Comparison of ENCODE assay signal across 25 cellular contexts in the genomic region with DNA sequence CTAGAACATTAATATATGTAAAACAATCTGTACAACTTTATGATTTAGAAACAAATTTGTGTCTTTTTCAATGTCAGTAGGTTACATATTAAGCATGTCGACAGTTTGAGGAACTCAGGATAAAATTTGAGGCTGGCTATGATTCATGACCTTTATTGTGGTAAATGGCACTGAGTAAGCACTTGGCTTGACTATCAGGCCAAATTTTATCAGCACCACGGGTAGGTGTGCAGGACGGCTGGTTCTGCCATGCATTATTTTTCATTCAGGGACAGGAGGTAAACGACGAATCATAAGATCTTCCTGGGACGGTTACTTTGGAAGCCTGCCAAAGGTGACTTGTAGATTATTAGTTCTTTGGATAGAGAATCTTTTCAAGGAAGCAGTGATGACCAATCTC. TPM values are rescaled to one million over a fixed set of nuclear protein-coding genes. Genes with fewer than 3 reads are reported as not detected.
DNase-seq lines count a peak whose midpoint lies in the region; ATAC-seq, FAIRE-seq and TF ChIP-seq lines count a peak whose summit lies in the region.
"Had no signal": no experiment of that assay in that cellular context is flagged by ENCODE, and none has a peak within 500 bp of the region (broad histone marks: within the 10 kb centered on the region; RNA-seq: fewer than 3 reads in every experiment).

No MANE protein-coding gene starts in this region.

- no peaks in the 10 kb centered on the region for H3K36me3 ChIP-seq in BLaER1 treated with 17β-estradiol and CSF1 and Interleukin-3, amounts not matched to agents 10 nM and 100 nM
- H3K36me3 ChIP-seq in HCT116 (ENCODE audit: control insufficient read depth in 1 of 2, insufficient read depth in 2 of 2, low read length in 2 of 2): no peaks in the 10 kb centered on the region
- H3K36me3 ChIP-seq in PC-9 (ENCODE audit: low read depth): no peaks in the 10 kb centered on the region
- H3K36me3 ChIP-seq in HepG2 (replicated peaks in 1 of 2; ENCODE audit: control insufficient read depth in 1 of 2, insufficient read depth in 2 of 2, low read length in 2 of 2): no peaks in the 10 kb centered on the region
- H3K36me3 ChIP-seq: esophagus squamous epithelium, tibial artery had no signal

- no peak for TF ChIP-seq EP300 in HepG2 (IDR thresholded peaks at IDR 0.05; ENCODE audit: low read depth in 2 of 2, low read length in 2 of 2)
- no peak for TF ChIP-seq EP300 in HepG2 (CRISPR knock-in tag; IDR thresholded peaks at IDR 0.05; ENCODE audit: borderline replicate concordance)

- no peak overlapping the region for H3K4me3 ChIP-seq in BLaER1 treated with 17β-estradiol and CSF1 and Interleukin-3, amounts not matched to agents 10 nM and 100 nM
- no peak overlapping the region for H3K4me3 ChIP-seq in HCT116 (replicated peaks in 1 of 2; ENCODE audit: low read depth in 1 of 2, low read length in 2 of 2)
- H3K4me3 ChIP-seq in PC-9: no peak overlapping the region
- H3K4me3 ChIP-seq in HepG2 (replicated peaks in 1 of 3; ENCODE audit: insufficient read depth in 1 of 3, low read depth in 2 of 3, low read length in 3 of 3): no peak overlapping the region
- H3K4me3 ChIP-seq: esophagus squamous epithelium, tibial artery had no signal

- H3K27ac ChIP-seq in BLaER1 treated with 17β-estradiol and CSF1 and Interleukin-3, amounts not matched to agents 10 nM and 100 nM: peak overlapping the region in 2 of 11 experiments; percentile 79 to 82; a peak in 3 of 22 replicates
- H3K27ac ChIP-seq in HCT116 (ENCODE audit: low read depth, low read length): no peak overlapping the region
- no peak overlapping the region for H3K27ac ChIP-seq in PC-9
- H3K27ac ChIP-seq in foreskin keratinocyte: no peak overlapping the region
- H3K27ac ChIP-seq in HepG2 (ENCODE audit: extremely low read length, insufficient read depth, low read length): no peak overlapping the region
- H3K27ac ChIP-seq: tibial artery had no signal

- peaks cover 24% of the 10 kb centered on the region; the same call in 1 of the 2 replicates for H3F3A ChIP-seq in PC-9 (ENCODE audit: insufficient read depth, low read depth)

- TF ChIP-seq POLR2A in HCT116 (IDR thresholded peaks at IDR 0.05; ENCODE audit: borderline replicate concordance, extremely low read depth, insufficient read depth, insufficient read length): no peak
- no peak for TF ChIP-seq POLR2A in HepG2 (IDR thresholded peaks at IDR 0.05; ENCODE audit: insufficient read depth in 1 of 2, low read depth in 2 of 2, low read length in 2 of 2)

- H3K4me1 ChIP-seq in BLaER1 treated with 17β-estradiol and CSF1 and Interleukin-3, amounts not matched to agents 10 nM and 100 nM: peaks cover 9 to 55% (median 48%) of the 10 kb centered on the region in 10 experiments; a peak in 19 of 20 replicates
- peaks cover 6 to 24% of the 10 kb centered on the region in 2 experiments for H3K4me1 ChIP-seq in HCT116 (ENCODE audit: control insufficient read depth in 1 of 2, insufficient read depth in 2 of 2, low read length in 2 of 2)
- H3K4me1 ChIP-seq in PC-9 (replicated peaks; ENCODE audit: insufficient read depth): peaks cover 25% of the 10 kb centered on the region
- H3K4me1 ChIP-seq in foreskin keratinocyte: no peaks in the 10 kb centered on the region
- H3K4me1 ChIP-seq in HepG2 (ENCODE audit: insufficient read depth, low read length): peaks cover 7% of the 10 kb centered on the region
- H3K4me1 ChIP-seq: tibial artery had no signal

- H3K9me3 ChIP-seq in BLaER1 treated with 17β-estradiol and CSF1 and Interleukin-3, amounts not matched to agents 10 nM and 100 nM (replicated peaks in 1 of 11): peaks cover 3 to 34% (median 21%) of the 10 kb centered on the region in 11 experiments; a peak in 19 of 22 replicates
- H3K9me3 ChIP-seq in HCT116 (ENCODE audit: control insufficient read depth in 1 of 2, insufficient read depth in 1 of 2, low read depth in 1 of 2, low read length in 2 of 2): no peaks in the 10 kb centered on the region
- no peaks in the 10 kb centered on the region for H3K9me3 ChIP-seq in PC-9 (ENCODE audit: insufficient read depth, low read depth)
- H3K9me3 ChIP-seq in HepG2 (ENCODE audit: low read length): no peaks in the 10 kb centered on the region

- BruUV-seq in HCT116 (replicated peaks; lab: Mats Ljungman, UMichigan): no TSS peak
- BruUV-seq in PC-9 (replicated peaks; lab: Mats Ljungman, UMichigan): no TSS peak
- no TSS peak for BruUV-seq in HepG2 (replicated peaks; lab: Mats Ljungman, UMichigan)

- TF ChIP-seq CTCF in HCT116 (IDR thresholded peaks at IDR 0.05 in 2 of 3, conservative IDR thresholded peaks at IDR 0.05 in 1 of 3; ENCODE audit: borderline replicate concordance in 1 of 3, insufficient read depth in 1 of 3, low read depth in 2 of 3, low read length in 2 of 3) (no peak), PC-9 (conservative IDR thresholded peaks at IDR 0.05) (no peak), foreskin keratinocyte (conservative IDR thresholded peaks at IDR 0.05) (no peak), HepG2 (CRISPR knock-in tag; IDR thresholded peaks at IDR 0.05) (no peak)

- peaks cover 4% of the 10 kb centered on the region for H3K36me3 Mint-ChIP-seq in T-cell
- H3K36me3 Mint-ChIP-seq: CD8-positive, alpha-beta T cell had no signal

- peaks cover 33 to 43% of the 10 kb centered on the region in 2 donors for H3K27me3 Mint-ChIP-seq in T-cell
- H3K27me3 Mint-ChIP-seq: progenitor cell of endocrine pancreas had no signal

- H2AFZ ChIP-seq in HCT116 (ENCODE audit: low read depth, low read length, poor library complexity, severe bottlenecking): peak overlapping the region; percentile 68
- H2AFZ ChIP-seq in PC-9: no peak overlapping the region
- no peak overlapping the region for H2AFZ ChIP-seq in HepG2 (ENCODE audit: low read length)

- no peak overlapping the region for H3K4me3 Mint-ChIP-seq in T-cell
- H3K4me3 Mint-ChIP-seq: CD8-positive, alpha-beta T cell; nephron progenitor cell had no signal

- CTCF ChIA-PET in HCT116 (lab: Charles Lee): no interaction called here
- CTCF ChIA-PET in PC-9 (lab: Charles Lee): no interaction called here
- CTCF ChIA-PET in T-cell (lab: Charles Lee): no interaction called here
- CTCF ChIA-PET in HepG2 (lab: Yijun Ruan, JAX; ENCODE audit: low intra/inter-chr PET ratio, low total read pairs): no interaction called here

- TF ChIP-seq RAD21 in HCT116 (IDR thresholded peaks at IDR 0.05; ENCODE audit: low read depth): no peak; the same call in 1 of the 2 replicates
- TF ChIP-seq RAD21 in HepG2 (CRISPR knock-in tag; IDR thresholded peaks at IDR 0.05): no peak

- intact Hi-C loops in HCT116 (cut with micrococcal nuclease): no loop called here
- intact Hi-C loops in PC-9 (cut with micrococcal nuclease; ENCODE audit: unreplicated experiment): no loop called here
- intact Hi-C loops in HepG2 (cut with micrococcal nuclease; ENCODE audit: unreplicated experiment): no loop called here

- no peaks in the 10 kb centered on the region for H3K79me2 ChIP-seq in HCT116 (ENCODE audit: insufficient read depth, low read length)
- H3K79me2 ChIP-seq in PC-9 (ENCODE audit: low read depth): no peaks in the 10 kb centered on the region
- no peaks in the 10 kb centered on the region for H3K79me2 ChIP-seq in HepG2 (ENCODE audit: insufficient read depth, low read length)

- DNase-seq in HCT116 (ENCODE audit: low read depth, low spot score) (peak; percentile 80), PC-9 (peak; percentile 21 to 94), foreskin keratinocyte (peak; percentile 8 to 18), T-cell (no peak), HepG2 (ENCODE audit: low spot score) (no peak), NCI-H82 treated with DMSO at 0.1 percent for 48 hours (lab: John Stamatoyannopoulos, UW; ENCODE audit: unreplicated experiment) (no peak), NCI-H1694 treated with DMSO at 0.1 percent for 48 hours (lab: John Stamatoyannopoulos, UW) (no peak)
- DNase-seq: cerebellar nuclear complex; effector CD4-positive, alpha-beta T cell; esophagus squamous epithelium; NCI-H187; NCI-H345; NCI-H82; nephron progenitor cell; stimulated activated naive CD4-positive, alpha-beta T cell treated with Interleukin-2 at 50 U/mL for 16 hours; T1000; tibial artery had no signal

- POLR2A ChIA-PET in HCT116 (lab: Charles Lee): no interaction called here
- POLR2A ChIA-PET in PC-9 (lab: Charles Lee; ENCODE audit: unreplicated experiment): no interaction called here
- POLR2A ChIA-PET in T-cell (lab: Charles Lee): no interaction called here
- POLR2A ChIA-PET in HepG2 (lab: Yijun Ruan, JAX): no interaction called here

- WGBS in HepG2 (ENCODE audit: low lambda C conversion rate): 6% methylated on average over 6 of the region's 6 CpGs

- in situ Hi-C loops in HepG2 (cut with HindIII; ENCODE audit: extremely low pct_ligation_motif_present, low pct_unique_long_range_greater_than_20kb): no loop called here

- H3K9ac ChIP-seq in BLaER1 treated with 17β-estradiol and CSF1 and Interleukin-3, amounts not matched to agents 10 nM and 100 nM: no peak overlapping the region
- H3K9ac ChIP-seq in HCT116 (ENCODE audit: low read length) (no peak overlapping the region), HepG2 (ENCODE audit: insufficient read depth, low read depth, low read length) (no peak overlapping the region)

- H3K27ac Mint-ChIP-seq in T-cell: no peak overlapping the region
- H3K27ac Mint-ChIP-seq: activated naive CD4-positive, alpha-beta T cell treated with anti-CD3 and anti-CD28 coated beads, Interleukin-2, amount 50 U/mL, for 72 hours; CD8-positive, alpha-beta T cell; nephron progenitor cell; progenitor cell of endocrine pancreas had no signal

- no peaks in the 10 kb centered on the region for H4K20me1 ChIP-seq in BLaER1 treated with 17β-estradiol and CSF1 and Interleukin-3, amounts not matched to agents 10 nM and 100 nM
- no peaks in the 10 kb centered on the region for H4K20me1 ChIP-seq in HCT116 (ENCODE audit: insufficient read depth)
- H4K20me1 ChIP-seq in PC-9 (ENCODE audit: insufficient read depth): no peaks in the 10 kb centered on the region
- no peaks in the 10 kb centered on the region for H4K20me1 ChIP-seq in HepG2 (ENCODE audit: insufficient read depth, low read length)

- RAD21 ChIA-PET in HCT116 (lab: Charles Lee; ENCODE audit: low non-redundant PET in 1 of 2, low total read pairs in 2 of 2, uncharacterized antibody in 2 of 2, unreplicated experiment in 2 of 2): no interaction called here

- H3K9me2 ChIP-seq in HCT116 (ENCODE audit: insufficient read depth) (no peaks in the 10 kb centered on the region), PC-9 (ENCODE audit: insufficient read depth) (no peaks in the 10 kb centered on the region)

- peaks cover 0 to 11% (median 4%) of the 10 kb centered on the region in 3 donors for H3K9me3 Mint-ChIP-seq in T-cell

- FAIRE-seq in HepG2 (lab: Jason Lieb, UNC): no peak
- FAIRE-seq: astrocyte had no signal

- H3K27me3 ChIP-seq in BLaER1 treated with 17β-estradiol and CSF1 and Interleukin-3, amounts not matched to agents 10 nM and 100 nM: no peaks in the 10 kb centered on the region
- no peaks in the 10 kb centered on the region for H3K27me3 ChIP-seq in HCT116 (ENCODE audit: insufficient read depth, low read length)
- no peaks in the 10 kb centered on the region for H3K27me3 ChIP-seq in PC-9 (ENCODE audit: insufficient read depth, low read depth)
- H3K27me3 ChIP-seq in foreskin keratinocyte: no peaks in the 10 kb centered on the region
- no peaks in the 10 kb centered on the region; a peak in 1 of 5 replicates for H3K27me3 ChIP-seq in HepG2 (ENCODE audit: control insufficient read depth in 1 of 2, insufficient read depth in 2 of 2, low read length in 2 of 2)

- H3K4me1 Mint-ChIP-seq in T-cell: no peaks in the 10 kb centered on the region
- H3K4me1 Mint-ChIP-seq: nephron progenitor cell had no signal

- ATAC-seq in HCT116 (peak; percentile 85), foreskin keratinocyte (no peak), T-cell (replicated peaks in 1 of 4) (no peak), HepG2 (no peak)
- ATAC-seq: activated naive CD4-positive, alpha-beta T cell treated with anti-CD3 and anti-CD28 coated beads, Interleukin-2, amount 50 U/mL, for 72 hours; CD8-positive, alpha-beta T cell had no signal

- peak overlapping the region in 7 of 11 experiments; percentile 4 to 83 (median 72); a peak in 13 of 22 replicates for H3K4me2 ChIP-seq in BLaER1 treated with 17β-estradiol and CSF1 and Interleukin-3, amounts not matched to agents 10 nM and 100 nM
- peak overlapping the region; percentile 57 for H3K4me2 ChIP-seq in HCT116 (ENCODE audit: low read length)
- H3K4me2 ChIP-seq in PC-9: peak overlapping the region; percentile 2; the same call in 1 of the 2 replicates
- H3K4me2 ChIP-seq in HepG2 (ENCODE audit: low read depth, low read length): no peak overlapping the region

RNA-seq across cellular contexts. Expression of a gene that starts 19.9 kb away (rescaled TPM):
- total RNA-seq in HCT116 (2021; ENCODE audit: unreplicated experiment) (not detected), PC-9 (2021) (not detected in 2 replicates), foreskin keratinocyte (not detected in 2 replicates), T-cell (not detected), HepG2 (2016; rRNA removed; fragmentation: Illumina TruSeq; extraction: Trizol) (not detected in 2 replicates)
- polyA plus RNA-seq in HCT116 (2012): 0.04 and 0.29 TPM in 2 replicates
- polyA plus RNA-seq in foreskin keratinocyte (not detected in 2 replicates), HepG2 (2011; rRNA removed) (not detected in 2 replicates)
- total RNA-seq in HepG2 (2016; cell fraction: cytosol; rRNA removed; fragmentation: Illumina TruSeq; extraction: Trizol; ENCODE audit: low read depth): not detected in 2 replicates
- not detected in 2 replicates for total RNA-seq in HepG2 (2016; cell fraction: insoluble cytoplasmic fraction; rRNA removed; fragmentation: Illumina TruSeq; extraction: Trizol)
- total RNA-seq in HepG2 (2016; cell fraction: membrane; rRNA removed; fragmentation: Illumina TruSeq; extraction: Trizol): not detected in 2 replicates
- not detected in 2 replicates for total RNA-seq in HepG2 (2016; cell fraction: nucleus; rRNA removed; fragmentation: Illumina TruSeq; extraction: Trizol)
- polyA plus RNA-seq in HepG2 (2011; cell fraction: cytosol; rRNA removed): not detected in 2 replicates
- polyA plus RNA-seq in HepG2 (2011; cell fraction: nucleus; rRNA removed): not detected in 2 replicates
- not detected in 2 replicates for polyA plus RNA-seq in HepG2 (2012)
- polyA plus RNA-seq in HepG2 (2016; cell fraction: cytosol; fragmentation: Illumina TruSeq; extraction: Trizol; ENCODE audit: low read depth): not detected in 2 replicates
- polyA plus RNA-seq in HepG2 (2016; cell fraction: insoluble cytoplasmic fraction; fragmentation: Illumina TruSeq; extraction: Trizol; ENCODE audit: low read depth): not detected in 2 replicates
- not detected in 2 replicates for polyA plus RNA-seq in HepG2 (2016; cell fraction: membrane; fragmentation: Illumina TruSeq; extraction: Trizol; ENCODE audit: low read depth)
- not detected in 2 replicates for polyA plus RNA-seq in HepG2 (2016; cell fraction: nucleus; fragmentation: Illumina TruSeq; extraction: Trizol; ENCODE audit: insufficient read depth, low read depth)
- polyA minus RNA-seq in HepG2 (2011; rRNA and poly(A)+ RNA removed; ENCODE audit: low replicate concordance): not detected in 2 replicates
- polyA minus RNA-seq in HepG2 (2011; cell fraction: cytosol; rRNA and poly(A)+ RNA removed): not detected in 2 replicates
- polyA minus RNA-seq in HepG2 (2011; cell fraction: nucleus; rRNA and poly(A)+ RNA removed): not detected in 2 replicates
- total RNA-seq: activated naive CD4-positive, alpha-beta T cell treated with anti-CD3 and anti-CD28 coated beads, Interleukin-2, amount 50 U/mL, for 72 hours; astrocyte; CD8-positive, alpha-beta T cell; esophagus squamous epithelium; kidney epithelial cell; mesenteric fat pad; progenitor cell of endocrine pancreas; skeletal muscle tissue had no signal

RNA-seq across cellular contexts. Expression of a gene that starts 45.6 kb away (rescaled TPM):
- total RNA-seq in HCT116 (2021; ENCODE audit: unreplicated experiment) (3.6 TPM), PC-9 (2021) (57.6 and 70.7 TPM in 2 replicates), foreskin keratinocyte (0.07 and 0.10 TPM in 2 replicates), T-cell (under 1 TPM in 2 of 5 donors, not detected in 3; 0.23 to 0.30 TPM), HepG2 (2016; rRNA removed; fragmentation: Illumina TruSeq; extraction: Trizol) (5.6 and 17.8 TPM in 2 replicates)
- polyA plus RNA-seq in HCT116 (2012): 1.1 and 2.3 TPM in 2 replicates
- polyA plus RNA-seq in foreskin keratinocyte (0.02 and 0.03 TPM in 2 replicates), HepG2 (2011; rRNA removed) (22.8 and 36.6 TPM in 2 replicates)
- total RNA-seq in HepG2 (2016; cell fraction: cytosol; rRNA removed; fragmentation: Illumina TruSeq; extraction: Trizol; ENCODE audit: low read depth): 1.5 and 1.8 TPM in 2 replicates
- total RNA-seq in HepG2 (2016; cell fraction: insoluble cytoplasmic fraction; rRNA removed; fragmentation: Illumina TruSeq; extraction: Trizol): 5.2 and 19.4 TPM in 2 replicates
- total RNA-seq in HepG2 (2016; cell fraction: membrane; rRNA removed; fragmentation: Illumina TruSeq; extraction: Trizol): 3.3 and 3.5 TPM in 2 replicates
- 31.5 and 33.3 TPM in 2 replicates for total RNA-seq in HepG2 (2016; cell fraction: nucleus; rRNA removed; fragmentation: Illumina TruSeq; extraction: Trizol)
- polyA plus RNA-seq in HepG2 (2011; cell fraction: cytosol; rRNA removed): 8.9 and 9.0 TPM in 2 replicates
- 112 and 139 TPM in 2 replicates for polyA plus RNA-seq in HepG2 (2011; cell fraction: nucleus; rRNA removed)
- 18.0 and 18.4 TPM in 2 replicates for polyA plus RNA-seq in HepG2 (2012)
- polyA plus RNA-seq in HepG2 (2016; cell fraction: cytosol; fragmentation: Illumina TruSeq; extraction: Trizol; ENCODE audit: low read depth): 0.71 and 0.78 TPM in 2 replicates
- polyA plus RNA-seq in HepG2 (2016; cell fraction: insoluble cytoplasmic fraction; fragmentation: Illumina TruSeq; extraction: Trizol; ENCODE audit: low read depth): 3.8 and 5.7 TPM in 2 replicates
- polyA plus RNA-seq in HepG2 (2016; cell fraction: membrane; fragmentation: Illumina TruSeq; extraction: Trizol; ENCODE audit: low read depth): 1.4 and 1.6 TPM in 2 replicates
- 55.9 and 57.1 TPM in 2 replicates for polyA plus RNA-seq in HepG2 (2016; cell fraction: nucleus; fragmentation: Illumina TruSeq; extraction: Trizol; ENCODE audit: insufficient read depth, low read depth)
- polyA minus RNA-seq in HepG2 (2011; rRNA and poly(A)+ RNA removed; ENCODE audit: low replicate concordance): 4.2 and 53.5 TPM in 2 replicates
- 6.2 and 7.0 TPM in 2 replicates for polyA minus RNA-seq in HepG2 (2011; cell fraction: cytosol; rRNA and poly(A)+ RNA removed)
- polyA minus RNA-seq in HepG2 (2011; cell fraction: nucleus; rRNA and poly(A)+ RNA removed): 92.7 and 137 TPM in 2 replicates
- total RNA-seq: astrocyte; CD8-positive, alpha-beta T cell; kidney epithelial cell; progenitor cell of endocrine pancreas had no signal

Comparison
In these comparisons a context has a peak if more than half of its experiments do, and no peak if none do; other contexts are left out.
1. DNase-seq: peak in HCT116 (single experiment), PC-9 (2 of 2) and foreskin keratinocyte (2 of 2); none in T-cell (0 of 34), HepG2 (single experiment), NCI-H82 treated with DMSO at 0.1 percent for 48 hours (single experiment) and NCI-H1694 treated with DMSO at 0.1 percent for 48 hours (single experiment).